8 cellular contexts compared by ENCODE assay signal in the genomic region with DNA sequence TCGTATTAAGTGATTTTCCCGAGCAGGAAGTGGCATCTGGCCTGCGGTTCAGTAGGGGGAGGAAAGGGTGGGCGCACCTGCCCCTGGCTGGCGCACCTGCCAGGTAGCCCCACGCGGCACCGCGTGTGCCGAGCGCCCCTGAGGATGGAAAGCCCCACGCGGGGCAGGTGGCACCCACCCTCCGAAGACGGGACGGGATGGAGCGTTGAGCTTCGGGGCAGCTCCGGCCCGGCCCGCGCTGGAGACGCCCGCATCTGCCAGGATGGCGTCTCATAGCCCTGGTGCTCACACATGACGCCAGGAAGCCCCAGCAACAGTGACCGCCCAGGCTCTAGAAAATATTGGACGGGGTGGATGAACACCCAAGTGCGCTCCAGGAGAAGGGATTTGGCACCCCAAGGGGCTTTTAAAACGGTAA. TPM values are rescaled to one million over a fixed set of nuclear protein-coding genes. Genes with fewer than 3 reads are reported as not detected.
DNase-seq lines count a peak whose midpoint lies in the region; ATAC-seq, FAIRE-seq and TF ChIP-seq lines count a peak whose summit lies in the region.

No MANE protein-coding gene starts in this region.

- H3K4me3 Mint-ChIP-seq in endodermal cell (peak overlapping the region; percentile 63), neural crest cell (peak overlapping the region; percentile 84)

- H2AFZ ChIP-seq in OCI-LY7 (ENCODE audit: low read length): 0 out of 2 replicates have a peak overlapping the region, but pooled peaks have one; percentile 80

- H3K27ac Mint-ChIP-seq in endodermal cell: peak overlapping the region; percentile 90
- H3K27ac Mint-ChIP-seq in neural crest cell (ENCODE audit: unreplicated experiment): no peak overlapping the region

- DNase-seq in ELR (ENCODE audit: low read depth) (peak; percentile 7), OCI-LY7 (ENCODE audit: low spot score) (peak; percentile 36), endodermal cell (peak; percentile 62), neural crest cell (ENCODE audit: low read depth, low spot score) (no peak), frontal cortex (ENCODE audit: low spot score in 2 of 2) (no peak), hypothalamus (lab: John Stamatoyannopoulos, UW) (no peak)

- H3K4me1 ChIP-seq in OCI-LY7 (ENCODE audit: insufficient read depth, low read length, poor library complexity, severe bottlenecking) (peaks cover 28% of the 10 kb centered on the region), endodermal cell (ENCODE audit: control insufficient read depth, insufficient read depth, low read length) (peaks cover under 1% of the 10 kb centered on the region)

- H3K36me3 Mint-ChIP-seq in endodermal cell (ENCODE audit: low read depth): no peaks in the 10 kb centered on the region
- no peaks in the 10 kb centered on the region for H3K36me3 Mint-ChIP-seq in neural crest cell (ENCODE audit: low read depth)

- peaks cover 47% of the 10 kb centered on the region for H3K27me3 ChIP-seq in endodermal cell (ENCODE audit: control insufficient read depth, insufficient read depth, low read length, poor library complexity, severe bottlenecking)

- WGBS in endodermal cell (ENCODE audit: insufficient coverage in 1 of 2, insufficient read length in 1 of 2), 2 experiments: 21 to 25% methylated on average over 8 to 30 of the region's 30 CpGs

- no peaks in the 10 kb centered on the region for H4K20me1 ChIP-seq in OCI-LY7 (ENCODE audit: insufficient read depth, low read length)

- no peak for FAIRE-seq in frontal cortex (lab: Jason Lieb, UNC)

- H3K36me3 ChIP-seq in OCI-LY7 (ENCODE audit: insufficient read depth, low read length): peaks cover 7% of the 10 kb centered on the region; the same call in 1 of the 2 replicates
- no peaks in the 10 kb centered on the region for H3K36me3 ChIP-seq in endodermal cell (ENCODE audit: control insufficient read depth, insufficient read depth, low read length)

- ATAC-seq in HG03039 (IDR thresholded peaks at IDR 0.05; ENCODE audit: unreplicated experiment): no peak
- ATAC-seq in GM19035 (IDR thresholded peaks at IDR 0.05; ENCODE audit: unreplicated experiment): no peak

- peak overlapping the region; percentile 33 for H3K27ac ChIP-seq in OCI-LY7 (ENCODE audit: low read depth, low read length, poor library complexity, severe bottlenecking)
- H3K27ac ChIP-seq in endodermal cell (ENCODE audit: low read depth, low read length): no peak overlapping the region

- intact Hi-C loops in OCI-LY7 (cut with micrococcal nuclease; ENCODE audit: unreplicated experiment): no loop called here

- CTCF ChIA-PET in OCI-LY7 (lab: Charles Lee; ENCODE audit: unreplicated experiment): interaction anchor here (0.7 kb wide), 1 partner anchor 22 kb away, joined by 4 read pairs; no protein-coding TSS in a partner anchor

- peak overlapping the region; percentile 69 for H3K9ac ChIP-seq in endodermal cell (ENCODE audit: extremely low read depth, low read length, poor library complexity, severe bottlenecking)

- H3K4me2 ChIP-seq in OCI-LY7 (ENCODE audit: low read length): peak overlapping the region; percentile 80

- BruUV-seq in OCI-LY7 (replicated peaks; lab: Mats Ljungman, UMichigan): no TSS peak

- peaks cover 48% of the 10 kb centered on the region for H3K27me3 Mint-ChIP-seq in endodermal cell (ENCODE audit: insufficient read depth)
- H3K27me3 Mint-ChIP-seq in neural crest cell (ENCODE audit: low read depth): peaks cover 85% of the 10 kb centered on the region

- POLR2A ChIA-PET in OCI-LY7 (lab: Charles Lee): interaction anchor here (0.6 kb wide), 1 partner anchor 235 kb away, joined by 3 read pairs; no protein-coding TSS in a partner anchor

- H3K9me3 Mint-ChIP-seq in endodermal cell (no peaks in the 10 kb centered on the region), neural crest cell (no peaks in the 10 kb centered on the region)

- peak overlapping the region; percentile 62 for H3K4me3 ChIP-seq in OCI-LY7 (ENCODE audit: low read depth, low read length, poor library complexity, severe bottlenecking)
- H3K4me3 ChIP-seq in endodermal cell (ENCODE audit: low read length): peak overlapping the region; percentile 73

- no peak for TF ChIP-seq CTCF in OCI-LY7 (conservative IDR thresholded peaks at IDR 0.05; ENCODE audit: low read length)
- TF ChIP-seq CTCF in endodermal cell (conservative IDR thresholded peaks at IDR 0.05): no peak
- no peak for TF ChIP-seq CTCF in neural crest cell (conservative IDR thresholded peaks at IDR 0.05)

- H3K9me3 ChIP-seq in OCI-LY7 (ENCODE audit: low read length): no peaks in the 10 kb centered on the region
- H3K9me3 ChIP-seq in endodermal cell (ENCODE audit: control insufficient read depth, low read length): no peaks in the 10 kb centered on the region

- no peaks in the 10 kb centered on the region for H3K9me2 ChIP-seq in OCI-LY7 (ENCODE audit: insufficient read depth, low read length)

- H3K79me2 ChIP-seq in OCI-LY7 (ENCODE audit: insufficient read depth, low read depth, low read length): peaks cover 17% of the 10 kb centered on the region

- peaks cover 7% of the 10 kb centered on the region for H3K4me1 Mint-ChIP-seq in endodermal cell
- H3K4me1 Mint-ChIP-seq in neural crest cell: peaks cover 6% of the 10 kb centered on the region

RNA-seq across cellular contexts. Expression of a gene that starts 2.5 kb away (rescaled TPM):
- 15.3 and 23.6 TPM in 2 replicates for total RNA-seq in OCI-LY7 (2014; rRNA removed; shearing (Covaris generic))
- total RNA-seq in OCI-LY7 (2022) (50.4 and 54.3 TPM in 2 replicates), endodermal cell (10 to 100 TPM; 23.4 to 32.5 TPM), neural crest cell (2.2 and 2.4 TPM in 2 replicates), frontal cortex (0.41 TPM)
- polyA plus RNA-seq in endodermal cell (2013, experiment 1 of 2): 10.9 TPM
- polyA plus RNA-seq in endodermal cell (2013, experiment 2 of 2): 11.1 TPM

Comparison
In these comparisons a context has a peak if more than half of its experiments do, and no peak if none do; other contexts are left out.
1. DNase-seq: peak in ELR (single experiment), OCI-LY7 (single experiment) and endodermal cell (single experiment); none in neural crest cell (single experiment), frontal cortex (0 of 2) and hypothalamus (0 of 51).